In genomic region chr5:173028811-173029327, GRCh38 we compare ENCODE assay signal across 18 cellular contexts. TPM values are rescaled to one million over a fixed set of nuclear protein-coding genes. Genes with fewer than 3 reads are reported as not detected.
DNase-seq lines count a peak whose midpoint lies in the region; ATAC-seq and TF ChIP-seq lines count a peak whose summit lies in the region.
"Had no signal": no experiment of that assay in that cellular context is flagged by ENCODE, and none has a peak within 500 bp of the region (broad histone marks: within the 10 kb centered on the region; RNA-seq: fewer than 3 reads in every experiment).

No MANE protein-coding gene starts in this region.

- H3K79me2 ChIP-seq in neural progenitor cell (ENCODE audit: low read depth): peaks cover 39% of the 10 kb centered on the region

- H3K36me3 ChIP-seq in right atrium auricular region (no peaks in the 10 kb centered on the region), gastrocnemius medialis (no peaks in the 10 kb centered on the region), neural progenitor cell (no peaks in the 10 kb centered on the region)
- H3K36me3 ChIP-seq: colonic mucosa had no signal

- H3K9me3 ChIP-seq in right atrium auricular region (no peaks in the 10 kb centered on the region), gastrocnemius medialis (no peaks in the 10 kb centered on the region), neural progenitor cell (ENCODE audit: low read depth) (no peaks in the 10 kb centered on the region)
- H3K9me3 ChIP-seq: colonic mucosa, HAP-1 had no signal

- ATAC-seq in gastrocnemius medialis (no peak), GM21723 (IDR thresholded peaks at IDR 0.05; ENCODE audit: unreplicated experiment) (no peak)

- H3K4me1 Mint-ChIP-seq in neural progenitor cell: no peaks in the 10 kb centered on the region

- intact Hi-C loops in gastrocnemius medialis (cut with DNase I; ENCODE audit: low total_unique reads): no loop called here

- in situ Hi-C loops in gastrocnemius medialis (cut with MboI; ENCODE audit: low sequenced_read_pairs in 4 of 4): no loop called here

- H3K9ac ChIP-seq in neural progenitor cell: no peak overlapping the region

- H3K27ac ChIP-seq in right atrium auricular region: peak overlapping the region; percentile 69 to 71
- peak overlapping the region; percentile 35 to 60 (median 54) for H3K27ac ChIP-seq in gastrocnemius medialis
- H3K27ac ChIP-seq in neural progenitor cell: no peak overlapping the region

- no peaks in the 10 kb centered on the region for H3K27me3 Mint-ChIP-seq in neural progenitor cell (ENCODE audit: insufficient read depth, low read depth)
- H3K27me3 Mint-ChIP-seq: naive B cell had no signal

- peaks cover 5% of the 10 kb centered on the region for H3K36me3 Mint-ChIP-seq in neural progenitor cell
- H3K36me3 Mint-ChIP-seq: naive B cell had no signal

- H3K4me2 ChIP-seq in neural progenitor cell: no peak overlapping the region

- H2AFZ ChIP-seq in neural progenitor cell (replicated peaks): no peak overlapping the region

- DNase-seq in EL (peak; percentile 28), OCI-M1 (lab: John Stamatoyannopoulos, UW) (peak; percentile 28), right atrium auricular region (ENCODE audit: low spot score) (no peak), gastrocnemius medialis (no peak), neural progenitor cell (ENCODE audit: low spot score) (no peak), AG08396 (ENCODE audit: low spot score) (no peak)
- no peak for DNase-seq in activated CD4-positive, alpha-beta T cell treated with anti-CD3 and anti-CD28 coated beads, Interleukin-2, amount 50 U/mL, for 4 hours
- DNase-seq: activated CD4-positive, alpha-beta T cell treated with anti-CD3 and anti-CD28 coated beads, Interleukin-2, amount 50 U/mL, for 1 hour; colonic mucosa; DMS79; naive B cell; NCI-H1092; NCI-H2171; SIG-M5; stimulated activated CD4-positive, alpha-beta T cell treated with anti-CD3 and anti-CD28 coated beads, Interleukin-2, amount 100 ng/mL, for 48 hours had no signal

- H3F3A ChIP-seq in neural progenitor cell (ENCODE audit: low read depth): no peaks in the 10 kb centered on the region

- TF ChIP-seq CTCF in right atrium auricular region (IDR thresholded peaks at IDR 0.05) (no peak), gastrocnemius medialis (IDR thresholded peaks at IDR 0.05 in 4 of 5, conservative IDR thresholded peaks at IDR 0.05 in 1 of 5) (no peak), neural progenitor cell (IDR thresholded peaks at IDR 0.05) (no peak)

- H3K4me3 ChIP-seq in right atrium auricular region (no peak overlapping the region), gastrocnemius medialis (no peak overlapping the region), neural progenitor cell (no peak overlapping the region)
- H3K4me3 ChIP-seq: colonic mucosa, HAP-1 had no signal

- H3K9me3 Mint-ChIP-seq in neural progenitor cell: no peaks in the 10 kb centered on the region
- H3K9me3 Mint-ChIP-seq: activated T-helper 1 cell treated with anti-CD3 and anti-CD28 coated beads, Interleukin-12 subunit alpha, Interleukin-12 subunit beta, Interleukin-2, Interleukin-4 antibody, amounts not matched to agents 30 ng/mL and 10 ng/mL and 1 ng/mL, durations not matched to agents 14 hours and 24 hours and 36 hours; naive B cell had no signal

- TF ChIP-seq POLR2A in gastrocnemius medialis (IDR thresholded peaks at IDR 0.05): no peak

- no peak overlapping the region for H3K4me3 Mint-ChIP-seq in neural progenitor cell
- H3K4me3 Mint-ChIP-seq: activated T-helper 1 cell treated with anti-CD3 and anti-CD28 coated beads, Interleukin-12 subunit alpha, Interleukin-12 subunit beta, Interleukin-2, Interleukin-4 antibody, amounts not matched to agents 30 ng/mL and 10 ng/mL and 1 ng/mL, durations not matched to agents 14 hours and 24 hours and 36 hours; naive B cell had no signal

- H4K20me1 ChIP-seq in neural progenitor cell (ENCODE audit: low read depth): peaks cover 12% of the 10 kb centered on the region

- H3K27me3 ChIP-seq in right atrium auricular region (no peaks in the 10 kb centered on the region), gastrocnemius medialis (no peaks in the 10 kb centered on the region), neural progenitor cell (no peaks in the 10 kb centered on the region)
- H3K27me3 ChIP-seq: colonic mucosa had no signal

- H3K4me1 ChIP-seq in right atrium auricular region: peaks cover 0 to 32% of the 10 kb centered on the region in 2 donors
- peaks cover 19 to 25% of the 10 kb centered on the region in 2 donors for H3K4me1 ChIP-seq in gastrocnemius medialis
- H3K4me1 ChIP-seq in neural progenitor cell: no peaks in the 10 kb centered on the region
- H3K4me1 ChIP-seq: colonic mucosa, HAP-1 had no signal

- no peak overlapping the region for H3K27ac Mint-ChIP-seq in neural progenitor cell
- H3K27ac Mint-ChIP-seq: activated T-helper 1 cell treated with anti-CD3 and anti-CD28 coated beads, Interleukin-12 subunit alpha, Interleukin-12 subunit beta, Interleukin-2, Interleukin-4 antibody, amounts not matched to agents 30 ng/mL and 10 ng/mL and 1 ng/mL, durations not matched to agents 14 hours and 24 hours and 36 hours; naive B cell had no signal

RNA-seq across cellular contexts. Expression of gene CREBRF, which starts 27.3 kb away (rescaled TPM):
- 10 to 100 TPM; 20.9 to 22.5 TPM for total RNA-seq in right atrium auricular region
- total RNA-seq in gastrocnemius medialis: 10 to 100 TPM; 20.3 to 35.0 (median 25.5) TPM
- total RNA-seq in neural progenitor cell (ENCODE audit: low replicate concordance): 13.0 and 14.3 TPM in 2 replicates

RNA-seq across cellular contexts. Expression of gene ATP6V0E1, which starts 45.3 kb away (rescaled TPM):
- total RNA-seq in right atrium auricular region (100 to 1,000 TPM; 156 to 193 TPM), gastrocnemius medialis (100 to 1,000 TPM; 101 to 183 (median 164) TPM), neural progenitor cell (ENCODE audit: low replicate concordance) (43.7 and 72.4 TPM in 2 replicates)

Comparison
In these comparisons a context has a peak if more than half of its experiments do, and no peak if none do; other contexts are left out.
1. DNase-seq: peak in EL (single experiment) and OCI-M1 (single experiment); none in right atrium auricular region (single experiment), gastrocnemius medialis (0 of 2), neural progenitor cell (single experiment), activated CD4-positive, alpha-beta T cell treated with anti-CD3 and anti-CD28 coated beads, Interleukin-2, amount 50 U/mL, for 4 hours (0 of 2) and AG08396 (single experiment).